22 cellular contexts compared by ENCODE assay signal in genomic region chr15:72489943-72490554, GRCh38. TPM values are rescaled to one million over a fixed set of nuclear protein-coding genes. Genes with fewer than 3 reads are reported as not detected.
DNase-seq lines count a peak whose midpoint lies in the region; ATAC-seq and TF ChIP-seq lines count a peak whose summit lies in the region.
"Had no signal": no experiment of that assay in that cellular context is flagged by ENCODE, and none has a peak within 500 bp of the region (broad histone marks: within the 10 kb centered on the region; RNA-seq: fewer than 3 reads in every experiment).

No MANE protein-coding gene starts in this region.

- peaks cover 84% of the 10 kb centered on the region for H3K4me1 Mint-ChIP-seq in activated T-cell treated with anti-CD3 and anti-CD28 coated beads, Interleukin-2, amount 50 U/mL, for 24 hours (ENCODE audit: low read depth)
- peaks cover 73% of the 10 kb centered on the region for H3K4me1 Mint-ChIP-seq in central memory CD8-positive, alpha-beta T cell
- peaks cover 23% of the 10 kb centered on the region for H3K4me1 Mint-ChIP-seq in progenitor cell of endocrine pancreas (ENCODE audit: low read depth)
- H3K4me1 Mint-ChIP-seq in stimulated activated naive B cell treated with anti-CD40 and anti-IgM and Interleukin-4, amounts not matched to agents 10 μg/mL and 1 μg/mL and 100 μg/mL, for 72 hours, result peaks cover 35 to 57% of the 10 kb centered on the region in 2 donors

- DNase-seq in activated T-cell treated with anti-CD3 and anti-CD28 coated beads, Interleukin-2, amount 50 U/mL, for 24 hours, result no peak
- DNase-seq in activated T-cell treated with anti-CD3 and anti-CD28 coated beads for 4 hours (no peak), progenitor cell of endocrine pancreas (ENCODE audit: low spot score, unreplicated experiment) (no peak), vagina (ENCODE audit: extremely low spot score in 2 of 2) (no peak)
- no peak for DNase-seq in central memory CD8-positive, alpha-beta T cell (ENCODE audit: low spot score in 2 of 2)
- no peak for DNase-seq in stimulated activated naive B cell treated with anti-CD40 and anti-IgM and Interleukin-4, amounts not matched to agents 10 μg/mL and 1 μg/mL and 100 μg/mL, for 72 hours
- DNase-seq: CD8-positive, alpha-beta T cell; DMS53; EL; GOT3; MV-4-11; NCI-H187; NCI-H345; NCI-H526; PC-9; SIG-M5 had no signal

- H3K9me3 ChIP-seq in HEK293 (ENCODE audit: control insufficient read depth, insufficient read depth, low read depth, low read length) (no peaks in the 10 kb centered on the region), vagina (no peaks in the 10 kb centered on the region)

- POLR2A ChIA-PET in HEK293 (lab: Yijun Ruan, JAX), result no interaction called here

- intact Hi-C loops in vagina (cut with DNase I), result no loop called here

- H3K27ac ChIP-seq in HEK293 (ENCODE audit: extremely low read depth, low read depth, low read length), result no peak overlapping the region
- H3K27ac ChIP-seq in vagina, result no peak overlapping the region
- H3K27ac ChIP-seq: KMS-11, PC-9, RWPE1 had no signal

- H3K27me3 Mint-ChIP-seq in activated T-cell treated with anti-CD3 and anti-CD28 coated beads, Interleukin-2, amount 50 U/mL, for 24 hours, result no peaks in the 10 kb centered on the region
- H3K27me3 Mint-ChIP-seq in central memory CD8-positive, alpha-beta T cell, result no peaks in the 10 kb centered on the region
- no peaks in the 10 kb centered on the region for H3K27me3 Mint-ChIP-seq in progenitor cell of endocrine pancreas
- H3K27me3 Mint-ChIP-seq in stimulated activated naive B cell treated with anti-CD40 and anti-IgM and Interleukin-4, amounts not matched to agents 10 μg/mL and 1 μg/mL and 100 μg/mL, for 72 hours, result no peaks in the 10 kb centered on the region
- H3K27me3 Mint-ChIP-seq: B cell had no signal

- H3K4me1 ChIP-seq in HEK293 (ENCODE audit: control insufficient read depth, insufficient read depth, low read length) (peaks cover 46% of the 10 kb centered on the region), vagina (peaks cover 89% of the 10 kb centered on the region)

- H3K36me3 ChIP-seq in HEK293 (ENCODE audit: control insufficient read depth in 2 of 2, insufficient read depth in 1 of 2, low read length in 2 of 2) (peaks cover 6 to 16% of the 10 kb centered on the region in 2 experiments; a peak in 2 of 3 replicates), vagina (no peaks in the 10 kb centered on the region)

- no peaks in the 10 kb centered on the region for H3K27me3 ChIP-seq in vagina

- ATAC-seq in central memory CD8-positive, alpha-beta T cell (replicated peaks; ENCODE audit: extremely low read depth, poor library complexity, severe bottlenecking), result no peak
- no peak for ATAC-seq in stimulated activated naive B cell treated with anti-CD40 and anti-IgM and Interleukin-4, amounts not matched to agents 10 μg/mL and 1 μg/mL and 100 μg/mL, for 72 hours (replicated peaks)
- ATAC-seq in HG03135 (IDR thresholded peaks at IDR 0.05; ENCODE audit: unreplicated experiment), result no peak
- ATAC-seq: CD8-positive, alpha-beta T cell; GM12878 had no signal

- peaks cover 42% of the 10 kb centered on the region for H3K36me3 Mint-ChIP-seq in activated T-cell treated with anti-CD3 and anti-CD28 coated beads, Interleukin-2, amount 50 U/mL, for 24 hours (ENCODE audit: low read depth)
- peaks cover 14% of the 10 kb centered on the region for H3K36me3 Mint-ChIP-seq in central memory CD8-positive, alpha-beta T cell (ENCODE audit: insufficient read depth)
- H3K36me3 Mint-ChIP-seq in progenitor cell of endocrine pancreas (ENCODE audit: insufficient read depth), result peaks cover 3% of the 10 kb centered on the region
- peaks cover 11 to 24% of the 10 kb centered on the region in 2 donors for H3K36me3 Mint-ChIP-seq in stimulated activated naive B cell treated with anti-CD40 and anti-IgM and Interleukin-4, amounts not matched to agents 10 μg/mL and 1 μg/mL and 100 μg/mL, for 72 hours

- CTCF ChIA-PET in HEK293 (lab: Yijun Ruan, JAX), result no interaction called here

- TF ChIP-seq CTCF in HEK293 (tag by site-specific recombination; IDR thresholded peaks at IDR 0.05), result no peak
- TF ChIP-seq CTCF in progenitor cell of endocrine pancreas (IDR thresholded peaks at IDR 0.05; ENCODE audit: unreplicated experiment), result no peak
- TF ChIP-seq CTCF in vagina (IDR thresholded peaks at IDR 0.05), result no peak

- TF ChIP-seq POLR2A in vagina (IDR thresholded peaks at IDR 0.05), result no peak

- H3K4me3 ChIP-seq in HEK293 (ENCODE audit: low read depth, low read length) (no peak overlapping the region), vagina (no peak overlapping the region)
- H3K4me3 ChIP-seq: GM12878, PC-9 had no signal

- H3K9me3 Mint-ChIP-seq in activated T-cell treated with anti-CD3 and anti-CD28 coated beads, Interleukin-2, amount 50 U/mL, for 24 hours, result no peaks in the 10 kb centered on the region
- no peaks in the 10 kb centered on the region for H3K9me3 Mint-ChIP-seq in central memory CD8-positive, alpha-beta T cell
- no peaks in the 10 kb centered on the region for H3K9me3 Mint-ChIP-seq in progenitor cell of endocrine pancreas (ENCODE audit: low read depth)
- no peaks in the 10 kb centered on the region for H3K9me3 Mint-ChIP-seq in stimulated activated naive B cell treated with anti-CD40 and anti-IgM and Interleukin-4, amounts not matched to agents 10 μg/mL and 1 μg/mL and 100 μg/mL, for 72 hours
- H3K9me3 Mint-ChIP-seq: CD8-positive, alpha-beta T cell had no signal

- peak overlapping the region; percentile 16 for H3K27ac Mint-ChIP-seq in activated T-cell treated with anti-CD3 and anti-CD28 coated beads, Interleukin-2, amount 50 U/mL, for 24 hours
- H3K27ac Mint-ChIP-seq in central memory CD8-positive, alpha-beta T cell (ENCODE audit: low read depth), result no peak overlapping the region
- H3K27ac Mint-ChIP-seq in progenitor cell of endocrine pancreas, result peak overlapping the region; percentile 13
- H3K27ac Mint-ChIP-seq in stimulated activated naive B cell treated with anti-CD40 and anti-IgM and Interleukin-4, amounts not matched to agents 10 μg/mL and 1 μg/mL and 100 μg/mL, for 72 hours, result no peak overlapping the region
- H3K27ac Mint-ChIP-seq: CD8-positive, alpha-beta T cell had no signal

- H3K4me3 Mint-ChIP-seq in activated T-cell treated with anti-CD3 and anti-CD28 coated beads, Interleukin-2, amount 50 U/mL, for 24 hours, result no peak overlapping the region
- H3K4me3 Mint-ChIP-seq in central memory CD8-positive, alpha-beta T cell, result peak overlapping the region; percentile 7
- H3K4me3 Mint-ChIP-seq in progenitor cell of endocrine pancreas (ENCODE audit: low read depth), result no peak overlapping the region
- H3K4me3 Mint-ChIP-seq in stimulated activated naive B cell treated with anti-CD40 and anti-IgM and Interleukin-4, amounts not matched to agents 10 μg/mL and 1 μg/mL and 100 μg/mL, for 72 hours, result no peak overlapping the region
- H3K4me3 Mint-ChIP-seq: B cell; CD8-positive, alpha-beta T cell had no signal

TF ChIP-seq in HEK293, 187 proteins besides CTCF, POLR2A, EP300 and RAD21 (continues in another document):
- no peak for TF ChIP-seq TRIM28 (IDR thresholded peaks at IDR 0.05; ENCODE audit: borderline replicate concordance, low read length)
- TF ChIP-seq ZNF521 (tag by site-specific recombination; IDR thresholded peaks at IDR 0.05), result no peak
- TF ChIP-seq ZNF133 (tag by site-specific recombination; IDR thresholded peaks at IDR 0.05), result no peak
- TF ChIP-seq REPIN1 (tag by site-specific recombination; IDR thresholded peaks at IDR 0.05; ENCODE audit: low read depth), result no peak
- TF ChIP-seq GLIS1 (tag by site-specific recombination; IDR thresholded peaks at IDR 0.05), result peak; percentile 38; the same call in 1 of the 2 replicates
- no peak for TF ChIP-seq ZNF19 (tag by site-specific recombination; IDR thresholded peaks at IDR 0.05; ENCODE audit: low read depth)
- TF ChIP-seq ZIC2 (tag by site-specific recombination; IDR thresholded peaks at IDR 0.05), result peak; percentile 91
- TF ChIP-seq ZNF394 (tag by site-specific recombination; IDR thresholded peaks at IDR 0.05; ENCODE audit: borderline replicate concordance), result no peak
- no peak for TF ChIP-seq ZNF138 (tag by site-specific recombination; IDR thresholded peaks at IDR 0.05; ENCODE audit: borderline replicate concordance)
- no peak for TF ChIP-seq ZNF214 (tag by site-specific recombination; IDR thresholded peaks at IDR 0.05; ENCODE audit: borderline replicate concordance)
- no peak for TF ChIP-seq ZNF350 (tag by site-specific recombination; IDR thresholded peaks at IDR 0.05)
- TF ChIP-seq ZNF513 (tag by site-specific recombination; IDR thresholded peaks at IDR 0.05), result no peak
- TF ChIP-seq ZNF600 (tag by site-specific recombination; IDR thresholded peaks at IDR 0.05), result peak; percentile 43; the same call in 1 of the 2 replicates
- no peak for TF ChIP-seq ZNF529 (tag by site-specific recombination; IDR thresholded peaks at IDR 0.05; ENCODE audit: insufficient replicate concordance)
- no peak for TF ChIP-seq ZNF239 (tag by site-specific recombination; IDR thresholded peaks at IDR 0.05)
- no peak for TF ChIP-seq INSM2 (tag by site-specific recombination; IDR thresholded peaks at IDR 0.05)
- TF ChIP-seq ZNF623 (tag by site-specific recombination; IDR thresholded peaks at IDR 0.05), result no peak

RNA-seq across cellular contexts. Expression of gene ARIH1, which starts 15.9 kb away (rescaled TPM):
- 171 and 202 TPM in 2 replicates for total RNA-seq in progenitor cell of endocrine pancreas
- 54.8 TPM for total RNA-seq in vagina

Comparison
In these comparisons a context has a peak if more than half of its experiments do, and no peak if none do; other contexts are left out.
1. H3K27ac Mint-ChIP-seq: peak in activated T-cell treated with anti-CD3 and anti-CD28 coated beads, Interleukin-2, amount 50 U/mL, for 24 hours (single experiment) and progenitor cell of endocrine pancreas (single experiment); none in central memory CD8-positive, alpha-beta T cell (single experiment) and stimulated activated naive B cell treated with anti-CD40 and anti-IgM and Interleukin-4, amounts not matched to agents 10 μg/mL and 1 μg/mL and 100 μg/mL, for 72 hours (single experiment).